Comparison of ENCODE assay signal across 28 cellular contexts in the genomic region with DNA sequence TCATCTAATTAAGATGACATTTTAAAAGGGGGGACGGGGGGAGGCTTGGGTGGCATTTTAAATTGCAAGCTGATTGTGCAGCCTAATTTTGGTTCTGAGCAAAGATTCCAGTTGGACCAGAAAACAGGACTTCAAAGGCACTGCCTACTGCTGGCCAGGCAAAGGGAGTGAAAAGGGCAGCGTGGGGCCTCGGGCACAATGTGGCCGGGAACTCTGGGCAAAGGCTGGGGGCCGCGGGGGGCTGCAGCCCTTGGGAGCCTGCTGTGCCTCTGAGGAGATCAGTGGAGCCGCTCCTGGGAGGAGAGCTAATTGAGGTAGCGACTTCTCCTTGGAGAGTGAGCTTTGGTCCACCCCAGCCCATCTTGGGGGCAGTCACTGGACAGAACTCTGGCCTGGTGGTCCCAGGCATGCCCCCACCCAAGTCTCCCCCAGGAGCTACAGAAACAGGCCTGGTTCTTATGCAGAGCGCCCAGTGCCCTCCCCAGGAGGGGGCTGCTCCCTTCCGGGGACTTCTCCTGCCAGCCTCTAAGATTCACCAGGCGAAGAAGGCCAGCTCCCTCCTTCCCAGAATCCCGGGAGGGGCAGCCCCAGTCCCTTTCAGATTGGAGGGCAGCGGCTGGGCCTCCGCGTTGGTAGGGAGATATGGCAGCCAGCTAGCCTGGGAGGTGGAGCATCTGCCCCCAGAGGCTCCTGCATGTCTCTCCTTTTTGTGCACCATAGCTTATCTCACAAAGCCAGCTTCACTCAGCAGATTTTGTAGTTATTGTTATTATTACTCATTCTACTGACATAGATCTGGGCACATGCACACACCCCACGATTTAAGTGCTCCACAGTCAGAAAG.
"Had no signal": no experiment of that assay in that cellular context is flagged by ENCODE, and none has a peak within 500 bp of the region (broad histone marks: within the 10 kb centered on the region; RNA-seq: fewer than 3 reads in every experiment).

No MANE protein-coding gene starts in this region.

- H3K27ac Mint-ChIP-seq: activated B cell treated with CpG ODN at 0.5 μM for 24 hours; activated T-cell treated with anti-CD3 and anti-CD28 coated beads, Interleukin-2, amount 50 U/mL, for 72 hours; dendritic cell treated with granulocyte-macrophage colony-stimulating factor and Interleukin-4, amounts not matched to agents 40 ng/mL and 50 ng/mL, for 4 days; naive thymus-derived CD8-positive, alpha-beta T cell had no signal

- H3K4me3 ChIP-seq: body of pancreas, cardiac muscle cell, esophagus muscularis mucosa, heart left ventricle, left lung, lower lobe of right lung, skin epidermis, testis, transverse colon, uterus had no signal

- H3K27me3 ChIP-seq: body of pancreas, cardiac muscle cell, esophagus muscularis mucosa, heart left ventricle, testis, transverse colon, uterus had no signal

- H3K36me3 Mint-ChIP-seq: activated naive CD4-positive, alpha-beta T cell treated with anti-CD3 and anti-CD28 coated beads, Interleukin-2, amount 50 U/mL, for 72 hours; naive thymus-derived CD8-positive, alpha-beta T cell had no signal

- H3K27ac ChIP-seq: body of pancreas, esophagus muscularis mucosa, foreskin keratinocyte, heart left ventricle, left lung, lower lobe of right lung, skin epidermis, testis, transverse colon, uterus had no signal

- H3K4me1 ChIP-seq: body of pancreas, esophagus muscularis mucosa, foreskin keratinocyte, heart left ventricle, left lung, lower lobe of right lung, transverse colon, uterus had no signal

- H3K4me1 Mint-ChIP-seq: activated B cell treated with CpG ODN at 0.5 μM for 24 hours had no signal

- H3K27me3 Mint-ChIP-seq: T-helper 17 cell had no signal

- ATAC-seq: activated naive CD4-positive, alpha-beta T cell treated with anti-CD3 and anti-CD28 coated beads, Interleukin-2, amount 50 U/mL, for 72 hours; activated T-cell treated with anti-CD3 and anti-CD28 coated beads, Interleukin-2, amount 50 U/mL, for 72 hours; body of pancreas; foreskin keratinocyte; heart left ventricle; left lung; lower lobe of right lung; naive thymus-derived CD8-positive, alpha-beta T cell; sciatic nerve; T-helper 17 cell had no signal

- H3K36me3 ChIP-seq: cardiac muscle cell, esophagus muscularis mucosa, heart left ventricle, left lung, lower lobe of right lung, transverse colon, uterus had no signal

- H3K9me3 Mint-ChIP-seq: activated T-cell treated with anti-CD3 and anti-CD28 coated beads, Interleukin-2, amount 50 U/mL, for 72 hours; dendritic cell treated with granulocyte-macrophage colony-stimulating factor and Interleukin-4, amounts not matched to agents 40 ng/mL and 50 ng/mL, for 4 days; naive thymus-derived CD8-positive, alpha-beta T cell; neural crest cell had no signal

- H3K9me3 ChIP-seq: body of pancreas, esophagus muscularis mucosa, heart left ventricle, left lung, lower lobe of right lung, testis, transverse colon, uterus had no signal

- DNase-seq: activated B cell treated with CpG ODN at 0.5 μM for 24 hours; activated naive CD4-positive, alpha-beta T cell; activated T-cell treated with anti-CD3 and anti-CD28 coated beads for 4 hours; activated T-cell treated with anti-CD3 and anti-CD28 coated beads, Interleukin-2, amount 50 U/mL, for 72 hours; aorta; body of pancreas; effector CD4-positive, alpha-beta T cell; foreskin keratinocyte; heart left ventricle; left lung; lower lobe of right lung; mesenchymal stem cell; naive thymus-derived CD8-positive, alpha-beta T cell; stimulated activated CD4-positive, alpha-beta T cell treated with anti-CD3 and anti-CD28 coated beads, Interleukin-15, amount 100 ng/mL, for 24 hours; stimulated activated CD4-positive, alpha-beta T cell treated with anti-CD3 and anti-CD28 coated beads, Interleukin-2, amount 100 ng/mL, for 24 hours; stimulated activated naive CD4-positive, alpha-beta T cell; T-helper 17 cell; T1000; testis; transverse colon; uterus had no signal

- H3K4me3 Mint-ChIP-seq: activated B cell treated with CpG ODN at 0.5 μM for 24 hours; activated T-cell treated with anti-CD3 and anti-CD28 coated beads, Interleukin-2, amount 50 U/mL, for 72 hours; dendritic cell treated with granulocyte-macrophage colony-stimulating factor and Interleukin-4, amounts not matched to agents 40 ng/mL and 50 ng/mL, for 4 days; naive thymus-derived CD8-positive, alpha-beta T cell; neural crest cell; T-helper 17 cell had no signal
